ENCODE assay signal across 25 cellular contexts in genomic region chr4:97747945-97748344, GRCh38.
"Had no signal": no experiment of that assay in that cellular context is flagged by ENCODE, and none has a peak within 500 bp of the region (broad histone marks: within the 10 kb centered on the region; RNA-seq: fewer than 3 reads in every experiment).

No MANE protein-coding gene starts in this region.

- H2AFZ ChIP-seq: neural progenitor cell, parathyroid adenoma had no signal

- ATAC-seq: psoas muscle; right cardiac atrium; right lobe of liver; stimulated activated effector memory CD8-positive, alpha-beta T cell treated with anti-CD3 and anti-CD28 coated beads, Interleukin-12 subunit alpha, Interleukin-12 subunit beta, amount 100 ng/mL, for 72 hours; stimulated activated naive B cell treated with anti-CD40 and anti-IgM and Interleukin-4, amounts not matched to agents 10 μg/mL and 1 μg/mL and 100 μg/mL, for 72 hours had no signal

- H3K27me3 ChIP-seq: neural progenitor cell, ovary, right lobe of liver, sigmoid colon, stomach, thyroid gland, tibial nerve, upper lobe of left lung, vagina had no signal

- H3K36me3 ChIP-seq: neural progenitor cell, ovary, right lobe of liver, sigmoid colon, stomach, thoracic aorta, thyroid gland, tibial nerve, upper lobe of left lung, vagina had no signal

- FAIRE-seq: small intestine, urothelium cell line had no signal

- H3K4me2 ChIP-seq: neural progenitor cell had no signal

- H3K79me2 ChIP-seq: parathyroid adenoma had no signal

- H3K27ac ChIP-seq: neural progenitor cell, ovary, parathyroid adenoma, psoas muscle, right lobe of liver, sigmoid colon, stomach, thoracic aorta, thyroid gland, tibial nerve, upper lobe of left lung, vagina had no signal

- H3K4me1 ChIP-seq: neural progenitor cell, parathyroid adenoma, psoas muscle, right lobe of liver, sigmoid colon, stomach, thyroid gland, tibial nerve, upper lobe of left lung, vagina had no signal

- H3K9me3 ChIP-seq: ovary, psoas muscle, right lobe of liver, sigmoid colon, stomach, thoracic aorta, thyroid gland, tibial nerve, upper lobe of left lung, vagina had no signal

- DNase-seq: occipital lobe; ovary; posterior cingulate gyrus; psoas muscle; right cardiac atrium; right lobe of liver; sigmoid colon; small intestine; stimulated activated CD4-positive, alpha-beta T cell treated with anti-CD3 and anti-CD28 coated beads, Interleukin-15, amount 100 ng/mL, for 24 hours; stimulated activated CD4-positive, alpha-beta T cell treated with anti-CD3 and anti-CD28 coated beads, Interleukin-2, amount 100 ng/mL, for 24 hours; stimulated activated CD4-positive, alpha-beta T cell treated with anti-CD3 and anti-CD28 coated beads, Interleukin-2, amount 100 ng/mL, for 48 hours; stimulated activated CD4-positive, alpha-beta T cell treated with anti-CD3 and anti-CD28 coated beads, Interleukin-4, amount 100 ng/mL, for 24 hours; stimulated activated naive B cell treated with anti-CD40 and anti-IgM and Interleukin-4, amounts not matched to agents 10 μg/mL and 1 μg/mL and 100 μg/mL, for 72 hours; stimulated activated naive CD4-positive, alpha-beta T cell treated with Interleukin-2 at 50 U/mL for 16 hours; stomach; thyroid gland; trophoblast cell; upper lobe of left lung had no signal

- H3K9ac ChIP-seq: neural progenitor cell, parathyroid adenoma had no signal

- H3K4me3 ChIP-seq: neural progenitor cell, ovary, psoas muscle, right lobe of liver, sigmoid colon, stomach, thoracic aorta, thyroid gland, tibial nerve, upper lobe of left lung, vagina had no signal
